17 cellular contexts compared by ENCODE assay signal in the genomic region with DNA sequence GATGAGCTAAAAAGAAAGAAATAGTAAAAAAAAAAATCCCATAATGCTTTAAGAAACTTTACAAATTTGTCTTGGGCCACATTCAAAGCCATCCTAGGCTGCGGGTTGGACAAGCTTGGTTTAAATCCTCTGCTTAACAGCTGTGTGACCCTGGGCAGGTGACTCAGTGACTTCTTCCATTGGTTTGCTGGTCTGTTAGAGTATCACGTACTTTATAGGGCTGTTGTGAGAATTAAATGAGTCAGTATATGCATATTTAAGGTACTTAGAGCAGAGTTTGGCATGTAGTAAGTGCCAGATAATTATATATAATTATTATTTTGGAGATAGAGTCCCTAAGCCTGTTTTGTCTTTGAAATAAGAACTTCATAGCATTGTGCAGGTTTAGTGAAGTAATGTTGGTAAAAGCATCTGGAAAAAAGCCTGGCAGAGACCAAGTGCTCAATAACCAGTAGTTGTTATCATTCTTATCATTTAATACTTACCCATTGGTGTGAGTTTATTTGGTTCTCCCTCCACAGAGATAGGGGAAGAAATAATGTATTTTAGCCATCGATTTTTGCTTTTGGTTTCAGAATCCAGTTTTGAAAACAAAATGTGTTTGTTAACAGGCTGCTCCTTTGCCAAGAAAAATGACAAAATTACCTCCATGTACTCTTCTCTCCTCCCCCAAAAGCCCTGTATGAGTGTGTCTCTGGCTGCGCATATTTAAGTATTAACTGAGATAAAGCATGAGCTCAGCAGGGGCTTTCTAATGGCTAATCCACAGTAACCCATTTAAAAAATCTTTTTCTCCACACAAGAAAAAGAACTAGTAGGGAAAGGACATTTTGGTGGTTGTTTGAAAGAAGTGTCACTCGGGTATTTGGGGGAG.
DNase-seq lines count a peak whose midpoint lies in the region; ATAC-seq, FAIRE-seq and TF ChIP-seq lines count a peak whose summit lies in the region.
"Had no signal": no experiment of that assay in that cellular context is flagged by ENCODE, and none has a peak within 500 bp of the region (broad histone marks: within the 10 kb centered on the region; RNA-seq: fewer than 3 reads in every experiment).

No MANE protein-coding gene starts in this region.

- SMC1A ChIA-PET in GM12878 (lab: Charles Lee; ENCODE audit: uncharacterized antibody, unreplicated experiment): interaction anchor here (0.6 kb wide), 1 partner anchor 705 kb away, joined by 3 read pairs; no protein-coding TSS in a partner anchor

- H3K27me3 ChIP-seq in GM12878 (replicated peaks in 1 of 2; ENCODE audit: control insufficient read depth in 2 of 2, insufficient read depth in 2 of 2, low read length in 1 of 2): no peaks in the 10 kb centered on the region
- H3K27me3 ChIP-seq: cardiac muscle cell, esophagus muscularis mucosa, thyroid gland had no signal

- CTCF ChIA-PET in GM12878 (lab: Yijun Ruan, JAX): interaction anchor here (0.6 kb wide), 1 partner anchor 298 kb away, joined by 3 read pairs; no protein-coding TSS in a partner anchor

- no peak overlapping the region for H3K9ac ChIP-seq in GM12878 (ENCODE audit: control insufficient read depth, insufficient read depth, low read length)

- DNase-seq in EL (peak; percentile 68), HS-5 (ENCODE audit: low read depth) (peak; percentile 41), GM12878 (ENCODE audit: low read depth, low spot score) (no peak), NCI-H526 treated with DMSO at 0.1 percent for 48 hours (lab: John Stamatoyannopoulos, UW) (no peak), SHP77 treated with DMSO at 0.1 percent for 48 hours (lab: John Stamatoyannopoulos, UW) (no peak), mesothelial cell of epicardium (ENCODE audit: low spot score in 2 of 2, unreplicated experiment in 2 of 2) (no peak)
- DNase-seq: Calu3, H9, immature natural killer cell, NCI-H2029 treated with DMSO at 0.1 percent for 48 hours, T-helper 9 cell, thyroid gland had no signal

- TF ChIP-seq POLR2A in GM12878 (IDR thresholded peaks at IDR 0.05; ENCODE audit: low read depth, low read length): no peak

- no peak for FAIRE-seq in GM12878 (lab: Jason Lieb, UNC)

- no peak for TF ChIP-seq RAD21 in GM12878 (IDR thresholded peaks at IDR 0.05; ENCODE audit: insufficient read depth, low read depth, low read length)

- H3K27ac Mint-ChIP-seq in nephron (peak overlapping the region; percentile 49 to 92 (median 86)), mesothelial cell of epicardium (no peak overlapping the region)
- H3K27ac Mint-ChIP-seq: immature natural killer cell had no signal

- H3K9me3 Mint-ChIP-seq in nephron (no peaks in the 10 kb centered on the region), mesothelial cell of epicardium (no peaks in the 10 kb centered on the region)
- H3K9me3 Mint-ChIP-seq: H9, immature natural killer cell had no signal

- H3K27me3 Mint-ChIP-seq in nephron (ENCODE audit: low read depth) (no peaks in the 10 kb centered on the region), mesothelial cell of epicardium (ENCODE audit: low read depth) (no peaks in the 10 kb centered on the region)

- H3K27ac ChIP-seq in GM12878 (ENCODE audit: control insufficient read depth, insufficient read depth): peak overlapping the region; percentile 20; the same call in 1 of the 2 replicates
- H3K27ac ChIP-seq: cardiac muscle cell, esophagus muscularis mucosa, thyroid gland had no signal

- peaks cover 4% of the 10 kb centered on the region; the same call in 1 of the 2 replicates for H3K4me1 ChIP-seq in GM12878 (ENCODE audit: control insufficient read depth, insufficient read depth, low read length)

- H3K79me2 ChIP-seq in GM12878 (ENCODE audit: control insufficient read depth, insufficient read depth, low read length): peaks cover 17% of the 10 kb centered on the region

- H3K4me3 ChIP-seq in GM12878: no peak overlapping the region
- H3K4me3 ChIP-seq: cardiac muscle cell, esophagus muscularis mucosa, thyroid gland had no signal

- peaks cover 41% of the 10 kb centered on the region for H3K4me1 Mint-ChIP-seq in nephron
- H3K4me1 Mint-ChIP-seq in mesothelial cell of epicardium: peaks cover 77% of the 10 kb centered on the region

- POLR2A ChIA-PET in GM12878 (lab: Charles Lee): no interaction called here

- no TSS peak for BruUV-seq in GM12878 (replicated peaks; lab: Mats Ljungman, UMichigan)

- H3K9me3 ChIP-seq in GM12878 (replicated peaks; ENCODE audit: control insufficient read depth, insufficient read depth, low read length): no peaks in the 10 kb centered on the region
- H3K9me3 ChIP-seq: esophagus muscularis mucosa, thyroid gland had no signal

- peaks cover 3% of the 10 kb centered on the region; the same call in 1 of the 2 replicates for H4K20me1 ChIP-seq in GM12878 (ENCODE audit: control insufficient read depth, insufficient read depth)

- TF ChIP-seq EP300 in GM12878 (IDR thresholded peaks at IDR 0.05; ENCODE audit: borderline replicate concordance in 1 of 2, control insufficient read depth in 1 of 2, low read depth in 2 of 2, low read length in 2 of 2): no peak

- H3K36me3 ChIP-seq in GM12878 (ENCODE audit: control insufficient read depth in 2 of 2, insufficient read depth in 2 of 2, low read length in 1 of 2): peaks cover 0 to 3% of the 10 kb centered on the region in 2 experiments; a peak in 1 of 4 replicates
- H3K36me3 ChIP-seq: cardiac muscle cell, esophagus muscularis mucosa, thyroid gland had no signal

- intact Hi-C loops in GM12878 (cut with micrococcal nuclease; ENCODE audit: unreplicated experiment): no loop called here

- H3K36me3 Mint-ChIP-seq in nephron (ENCODE audit: low read depth): no peaks in the 10 kb centered on the region
- H3K36me3 Mint-ChIP-seq in mesothelial cell of epicardium: no peaks in the 10 kb centered on the region
- H3K36me3 Mint-ChIP-seq: immature natural killer cell had no signal

- H3K4me3 Mint-ChIP-seq in nephron (no peak overlapping the region), mesothelial cell of epicardium (no peak overlapping the region)
- H3K4me3 Mint-ChIP-seq: H9, immature natural killer cell had no signal

- TF ChIP-seq CTCF in GM12878 (IDR thresholded peaks at IDR 0.05 in 2 of 3, conservative IDR thresholded peaks at IDR 0.05 in 1 of 3; ENCODE audit: control insufficient read depth in 2 of 3, extremely low read depth in 1 of 3, insufficient read depth in 1 of 3, low read depth in 3 of 3, low read length in 3 of 3) (no peak), nephron (IDR thresholded peaks at IDR 0.05; ENCODE audit: unreplicated experiment in 3 of 3) (no peak), mesothelial cell of epicardium (IDR thresholded peaks at IDR 0.05; ENCODE audit: unreplicated experiment) (no peak)

- RAD21 ChIA-PET in GM12878 (lab: Charles Lee; ENCODE audit: unreplicated experiment): no interaction called here

- no peak overlapping the region for H2AFZ ChIP-seq in GM12878 (ENCODE audit: control insufficient read depth, low read depth, low read length)

- in situ Hi-C loops in GM12878 (cut with MboI): no loop called here

- peak overlapping the region; percentile 63 for H3K4me2 ChIP-seq in GM12878 (ENCODE audit: control insufficient read depth, insufficient read depth)

- 18% methylated on average over 5 of the region's 5 CpGs for WGBS in GM12878 (ENCODE audit: insufficient coverage, insufficient replicate concordance, low lambda C conversion rate, missing lambda C conversion rate)

- peak; percentile 63 for ATAC-seq in GM12878
- no peak for ATAC-seq in GM21447 (IDR thresholded peaks at IDR 0.05; ENCODE audit: unreplicated experiment)
- ATAC-seq: sciatic nerve had no signal

TF ChIP-seq in GM12878, 131 proteins besides CTCF, POLR2A, EP300 and RAD21 (continues in another document):
- TF ChIP-seq, protein P1, sequence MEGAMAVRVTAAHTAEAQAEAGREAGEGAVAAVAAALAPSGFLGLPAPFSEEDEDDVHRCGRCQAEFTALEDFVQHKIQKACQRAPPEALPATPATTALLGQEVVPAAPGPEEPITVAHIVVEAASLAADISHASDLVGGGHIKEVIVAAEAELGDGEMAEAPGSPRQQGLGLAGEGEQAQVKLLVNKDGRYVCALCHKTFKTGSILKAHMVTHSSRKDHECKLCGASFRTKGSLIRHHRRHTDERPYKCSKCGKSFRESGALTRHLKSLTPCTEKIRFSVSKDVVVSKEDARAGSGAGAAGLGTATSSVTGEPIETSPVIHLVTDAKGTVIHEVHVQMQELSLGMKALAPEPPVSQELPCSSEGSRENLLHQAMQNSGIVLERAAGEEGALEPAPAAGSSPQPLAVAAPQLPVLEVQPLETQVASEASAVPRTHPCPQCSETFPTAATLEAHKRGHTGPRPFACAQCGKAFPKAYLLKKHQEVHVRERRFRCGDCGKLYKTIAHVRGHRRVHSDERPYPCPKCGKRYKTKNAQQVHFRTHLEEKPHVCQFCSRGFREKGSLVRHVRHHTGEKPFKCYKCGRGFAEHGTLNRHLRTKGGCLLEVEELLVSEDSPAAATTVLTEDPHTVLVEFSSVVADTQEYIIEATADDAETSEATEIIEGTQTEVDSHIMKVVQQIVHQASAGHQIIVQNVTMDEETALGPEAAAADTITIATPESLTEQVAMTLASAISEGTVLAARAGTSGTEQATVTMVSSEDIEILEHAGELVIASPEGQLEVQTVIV (IDR thresholded peaks at IDR 0.05; ENCODE audit: borderline replicate concordance, partially characterized antibody): no peak
- no peak for TF ChIP-seq ZNF207 (IDR thresholded peaks at IDR 0.05; ENCODE audit: borderline replicate concordance)
- TF ChIP-seq SIN3A (IDR thresholded peaks at IDR 0.05; ENCODE audit: low read depth, low read length): no peak

Comparison
In these comparisons a context has a peak if more than half of its experiments do, and no peak if none do; other contexts are left out.
1. DNase-seq: peak in EL (single experiment) and HS-5 (single experiment); none in GM12878 (single experiment), NCI-H526 treated with DMSO at 0.1 percent for 48 hours (single experiment), SHP77 treated with DMSO at 0.1 percent for 48 hours (single experiment) and mesothelial cell of epicardium (0 of 2).